Comparison of ENCODE assay signal across 23 cellular contexts in the genomic region with DNA sequence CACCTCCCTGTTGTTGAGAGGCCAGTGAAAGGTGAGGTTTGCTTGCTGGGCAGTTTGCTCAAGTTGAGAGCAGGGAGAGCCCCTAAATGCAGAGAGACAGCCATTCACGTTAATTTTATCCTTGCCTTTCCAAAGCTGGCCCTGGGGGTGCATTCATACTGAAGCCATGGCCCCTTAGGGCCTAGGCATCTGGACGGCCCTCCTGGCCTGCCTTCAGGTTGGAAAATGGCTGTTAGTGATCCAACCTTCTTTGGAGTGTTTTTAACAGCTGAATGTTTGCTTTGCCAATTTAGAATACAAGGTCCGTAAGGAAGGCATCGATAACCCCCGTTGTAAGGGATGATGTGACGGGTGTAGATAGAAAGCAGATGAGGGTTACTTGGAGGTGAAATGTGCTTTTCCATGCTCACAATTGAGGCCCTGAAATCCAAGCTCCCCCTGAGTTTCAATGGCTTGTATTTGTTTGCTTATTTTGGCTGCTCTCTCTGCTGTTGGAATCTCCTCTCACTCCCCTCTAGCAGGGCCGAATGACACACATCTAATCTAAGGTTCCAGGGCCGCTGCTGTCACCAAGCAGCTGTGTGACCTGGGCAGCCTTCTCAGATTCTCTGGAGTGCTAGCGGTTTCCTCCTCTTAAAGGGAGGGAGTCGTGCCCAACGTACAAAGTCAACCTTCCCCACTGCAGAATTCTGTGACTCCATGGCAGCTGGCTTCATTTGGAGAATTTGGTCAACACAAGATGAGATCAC.
"Had no signal": no experiment of that assay in that cellular context is flagged by ENCODE, and none has a peak within 500 bp of the region (broad histone marks: within the 10 kb centered on the region; RNA-seq: fewer than 3 reads in every experiment).

No MANE protein-coding gene starts in this region.

- H3K9ac ChIP-seq: neural progenitor cell had no signal

- H3K36me3 ChIP-seq: ascending aorta, brain microvascular endothelial cell, neural progenitor cell, spleen, thoracic aorta, upper lobe of right lung had no signal

- H3K27me3 ChIP-seq: ascending aorta, brain microvascular endothelial cell, foreskin keratinocyte, neural progenitor cell, upper lobe of right lung had no signal

- H3K4me3 ChIP-seq: ascending aorta, mucosa of descending colon, neural progenitor cell, spleen, thoracic aorta, upper lobe of right lung had no signal

- H3K9me3 ChIP-seq: ascending aorta, mucosa of descending colon, thoracic aorta, upper lobe of right lung had no signal

- H3K4me2 ChIP-seq: neural progenitor cell had no signal

- H3K27ac ChIP-seq: ascending aorta, brain microvascular endothelial cell, foreskin keratinocyte, neural progenitor cell, spleen, thoracic aorta, upper lobe of right lung had no signal

- ATAC-seq: activated CD8-positive, alpha-beta T cell treated with anti-CD3 and anti-CD28 coated beads, Interleukin-2, amount 10 ng/mL, durations not matched to agents 7 days and 5 days; foreskin keratinocyte; mucosa of descending colon; upper lobe of right lung had no signal

- H3K4me1 ChIP-seq: ascending aorta, foreskin keratinocyte, neural progenitor cell, spleen, upper lobe of right lung had no signal

- H2AFZ ChIP-seq: neural progenitor cell had no signal

- DNase-seq: activated CD4-positive, alpha-beta T cell treated with anti-CD3 and anti-CD28 coated beads for 1 hour; activated CD4-positive, alpha-beta T cell treated with anti-CD3 and anti-CD28 coated beads, Interleukin-2, amount 50 U/mL, for 1 hour; activated CD8-positive, alpha-beta T cell treated with anti-CD3 and anti-CD28 coated beads, Interleukin-2, amount 10 ng/mL, durations not matched to agents 7 days and 5 days; activated gamma-delta T cell treated with Interleukin-2 at 50 U/mL for 16 hours; activated T-cell treated with anti-CD3 and anti-CD28 coated beads, Interleukin-2, amount 50 U/mL, for 1 hour; brain microvascular endothelial cell; effector memory CD4-positive, alpha-beta T cell; foreskin keratinocyte; hippocampal formation; kidney glomerular epithelial cell; mesenchymal stem cell; mucosa of descending colon; naive B cell; posterior cingulate gyrus; spleen; stimulated activated CD4-positive, alpha-beta T cell treated with anti-CD3 and anti-CD28 coated beads, Interleukin-4, amount 100 ng/mL, for 1 hour; stimulated activated naive CD4-positive, alpha-beta T cell; T-helper 1 cell; T-helper 9 cell; upper lobe of right lung had no signal
